Comparison of ENCODE assay signal across 9 cellular contexts in genomic region chr1:237736372-237737029, GRCh38.
DNase-seq lines count a peak whose midpoint lies in the region; ATAC-seq, FAIRE-seq and TF ChIP-seq lines count a peak whose summit lies in the region.
"Had no signal": no experiment of that assay in that cellular context is flagged by ENCODE, and none has a peak within 500 bp of the region (broad histone marks: within the 10 kb centered on the region; RNA-seq: fewer than 3 reads in every experiment).

No MANE protein-coding gene starts in this region.

- H3K27me3 Mint-ChIP-seq in glutamatergic neuron (ENCODE audit: unreplicated experiment) = peaks cover 2% of the 10 kb centered on the region

- TF ChIP-seq CTCF in RWPE2 (IDR thresholded peaks at IDR 0.05; ENCODE audit: poor library complexity, severe bottlenecking) (peak; percentile 26), glutamatergic neuron (IDR thresholded peaks at IDR 0.05; ENCODE audit: partially characterized antibody, unreplicated experiment) (peak; percentile 36)

- no peak overlapping the region for H3K27ac Mint-ChIP-seq in glutamatergic neuron (ENCODE audit: unreplicated experiment)

- H3K4me3 ChIP-seq in RWPE2 (ENCODE audit: severe bottlenecking) = no peak overlapping the region

- ATAC-seq in Right ventricle myocardium inferior (peak; percentile 2), RWPE2 (ENCODE audit: low read depth) (no peak), esophagus mucosa (no peak)

- H3K4me1 ChIP-seq in RWPE2 (ENCODE audit: insufficient read depth, poor library complexity, severe bottlenecking) = no peaks in the 10 kb centered on the region

- DNase-seq in Right ventricle myocardium inferior (ENCODE audit: missing footprints) (no peak), cardiac septum (ENCODE audit: low spot score) (no peak), RWPE2 (ENCODE audit: low spot score) (no peak), glutamatergic neuron (no peak), DMS79 treated with DMSO at 0.1 percent for 48 hours (lab: John Stamatoyannopoulos, UW) (no peak), H54 (ENCODE audit: insufficient read length, low spot score) (no peak), NCI-H2171 treated with DMSO at 0.1 percent for 48 hours (lab: John Stamatoyannopoulos, UW) (no peak)
- DNase-seq: stimulated activated CD4-positive, alpha-beta T cell treated with anti-CD3 and anti-CD28 coated beads, Interleukin-1b, Interleukin-23, amount 100 ng/mL, for 48 hours had no signal

- no peak overlapping the region for H3K27ac ChIP-seq in RWPE2 (ENCODE audit: poor library complexity, severe bottlenecking)

- intact Hi-C loops in Right ventricle myocardium inferior (cut with DNase I) (no loop called here), cardiac septum (cut with DNase I) (no loop called here)

- H3K4me3 Mint-ChIP-seq in glutamatergic neuron (ENCODE audit: unreplicated experiment) = no peak overlapping the region

- H3K36me3 Mint-ChIP-seq in glutamatergic neuron (ENCODE audit: unreplicated experiment) = no peaks in the 10 kb centered on the region

- no peaks in the 10 kb centered on the region for H3K9me3 ChIP-seq in RWPE2 (ENCODE audit: severe bottlenecking)

- no peaks in the 10 kb centered on the region for H3K9me3 Mint-ChIP-seq in glutamatergic neuron (ENCODE audit: unreplicated experiment)

- TF ChIP-seq POLR2A in H54 (IDR thresholded peaks at IDR 0.05; ENCODE audit: low read depth, low read length) = no peak

- FAIRE-seq in H54 (lab: Jason Lieb, UNC) = no peak

- peaks cover 12% of the 10 kb centered on the region for H3K4me1 Mint-ChIP-seq in glutamatergic neuron (ENCODE audit: low read depth, unreplicated experiment)

- H3K36me3 ChIP-seq in RWPE2 (ENCODE audit: low read depth) = no peaks in the 10 kb centered on the region

- H3K27me3 ChIP-seq in RWPE2 (ENCODE audit: insufficient read depth, poor library complexity, severe bottlenecking) = no peaks in the 10 kb centered on the region
